ENCODE assay signal across 27 cellular contexts in genomic region chr10:110219884-110220283, GRCh38. TPM values are rescaled to one million over a fixed set of nuclear protein-coding genes. Genes with fewer than 3 reads are reported as not detected.
DNase-seq lines count a peak whose midpoint lies in the region; ATAC-seq and TF ChIP-seq lines count a peak whose summit lies in the region.
"Had no signal": no experiment of that assay in that cellular context is flagged by ENCODE, and none has a peak within 500 bp of the region (broad histone marks: within the 10 kb centered on the region; RNA-seq: fewer than 3 reads in every experiment).

No MANE protein-coding gene starts in this region.

- H3K27me3 ChIP-seq in right cardiac atrium (ENCODE audit: control insufficient read depth, insufficient read depth) = no peaks in the 10 kb centered on the region
- no peaks in the 10 kb centered on the region for H3K27me3 ChIP-seq in neutrophil
- no peaks in the 10 kb centered on the region for H3K27me3 ChIP-seq in tibial artery
- H3K27me3 ChIP-seq: foreskin keratinocyte had no signal

- H3K9me3 ChIP-seq in right cardiac atrium (ENCODE audit: control insufficient read depth, low read length) (no peaks in the 10 kb centered on the region), neutrophil (no peaks in the 10 kb centered on the region), tibial artery (no peaks in the 10 kb centered on the region)
- H3K9me3 ChIP-seq: HAP-1, lower lobe of right lung, mucosa of descending colon had no signal

- WGBS in right cardiac atrium = 82% methylated on average over 7 of the region's 7 CpGs

- H3K4me3 ChIP-seq in right cardiac atrium (ENCODE audit: low read length) = no peak overlapping the region
- H3K4me3 ChIP-seq in neutrophil (ENCODE audit: low read depth in 1 of 2, low read length in 1 of 2) = no peak overlapping the region
- no peak overlapping the region for H3K4me3 ChIP-seq in tibial artery
- H3K4me3 ChIP-seq: HAP-1, lower lobe of right lung, mucosa of descending colon, SK-N-MC had no signal

- no peaks in the 10 kb centered on the region for H3K36me3 ChIP-seq in neutrophil
- H3K36me3 ChIP-seq in tibial artery = no peaks in the 10 kb centered on the region
- H3K36me3 ChIP-seq: HAP-1, lower lobe of right lung had no signal

- H3K4me1 ChIP-seq in right cardiac atrium (ENCODE audit: control insufficient read depth, insufficient read depth, low read length) = peaks cover 25% of the 10 kb centered on the region
- peaks cover 88 to 90% of the 10 kb centered on the region in 2 experiments for H3K4me1 ChIP-seq in neutrophil (ENCODE audit: control insufficient read depth in 1 of 2, insufficient read depth in 1 of 2, low read depth in 1 of 2, low read length in 1 of 2)
- peaks cover 0 to 66% (median 55%) of the 10 kb centered on the region in 4 donors for H3K4me1 ChIP-seq in tibial artery
- H3K4me1 ChIP-seq: foreskin keratinocyte had no signal

- peak overlapping the region; percentile 66 for H3K27ac ChIP-seq in right cardiac atrium (ENCODE audit: low read length)
- peak overlapping the region; percentile 95 for H3K27ac ChIP-seq in caudate nucleus (ENCODE audit: low read depth, low read length)
- H3K27ac ChIP-seq in neutrophil = peak overlapping the region; percentile 97
- H3K27ac ChIP-seq in tibial artery = peak overlapping the region; percentile 92 to 99
- H3K27ac ChIP-seq: foreskin keratinocyte, HL-60, lower lobe of right lung, SK-N-MC had no signal

- intact Hi-C loops in right cardiac atrium (cut with DNase I) = loop anchor here in 3 of 4 donors (5.0 to 10.0 kb wide), 3 partner anchors 55 to 83 kb away; no protein-coding TSS in a partner anchor
- intact Hi-C loops in left ventricle myocardium superior (cut with micrococcal nuclease) = no loop called here
- intact Hi-C loops in tibial artery (cut with DNase I; ENCODE audit: low total_unique reads) = no loop called here

- TF ChIP-seq CTCF in neutrophil (IDR thresholded peaks at IDR 0.05) = no peak
- TF ChIP-seq CTCF in tibial artery (IDR thresholded peaks at IDR 0.05) = no peak

- DNase-seq in right cardiac atrium (no peak), left ventricle myocardium superior (no peak), caudate nucleus (lab: John Stamatoyannopoulos, UW) (no peak), tibial artery (no peak)
- DNase-seq in stimulated activated naive CD4-positive, alpha-beta T cell treated with Interleukin-2 at 50 U/mL for 16 hours (lab: John Stamatoyannopoulos, UW) = no peak
- no peak for DNase-seq in stimulated activated CD4-positive, alpha-beta T cell treated with anti-CD3 and anti-CD28 coated beads, Interleukin-4, amount 100 ng/mL, for 24 hours
- DNase-seq: ACHN; activated CD4-positive, alpha-beta T cell treated with anti-CD3 and anti-CD28 coated beads for 4 hours; cerebellar nuclear complex; DMS79 treated with DMSO at 0.1 percent for 48 hours; effector CD8-positive, alpha-beta T cell; foreskin keratinocyte; lower lobe of right lung; mucosa of descending colon; NCI-H1048; NCI-H1694 treated with DMSO at 0.1 percent for 48 hours; NCI-H2171; NCI-H524; NK-92 treated with Interleukin-12 subunit alpha and Interleukin-12 subunit beta, amount 100 ng/mL, for 24 hours; stimulated activated CD4-positive, alpha-beta T cell treated with anti-CD3 and anti-CD28 coated beads, Interleukin-2, amount 100 ng/mL, for 24 hours; T-helper 2 cell had no signal

- ATAC-seq in right cardiac atrium (no peak), left ventricle myocardium superior (no peak), HG02623 (IDR thresholded peaks at IDR 0.05; ENCODE audit: unreplicated experiment) (no peak)
- ATAC-seq: activated naive CD4-positive, alpha-beta T cell treated with anti-CD3 and anti-CD28 coated beads, Interleukin-2, amount 50 U/mL, for 72 hours; foreskin keratinocyte; lower lobe of right lung; mucosa of descending colon had no signal

RNA-seq across cellular contexts. Expression of gene MXI1, which starts 12.5 kb away (rescaled TPM):
- 10 to 100 TPM; 57.5 to 91.3 (median 62.4) TPM for total RNA-seq in right cardiac atrium
- polyA plus RNA-seq in right cardiac atrium = 35.5 TPM
- total RNA-seq in left ventricle myocardium superior = 79.8 TPM

Comparison
In these comparisons a context has a peak if more than half of its experiments do, and no peak if none do; other contexts are left out.
1. intact Hi-C loops: an anchor here in right cardiac atrium (5.0 to 10.0 kb wide); none called in left ventricle myocardium superior and tibial artery.